ENCODE assay signal across 18 cellular contexts in the genomic region with DNA sequence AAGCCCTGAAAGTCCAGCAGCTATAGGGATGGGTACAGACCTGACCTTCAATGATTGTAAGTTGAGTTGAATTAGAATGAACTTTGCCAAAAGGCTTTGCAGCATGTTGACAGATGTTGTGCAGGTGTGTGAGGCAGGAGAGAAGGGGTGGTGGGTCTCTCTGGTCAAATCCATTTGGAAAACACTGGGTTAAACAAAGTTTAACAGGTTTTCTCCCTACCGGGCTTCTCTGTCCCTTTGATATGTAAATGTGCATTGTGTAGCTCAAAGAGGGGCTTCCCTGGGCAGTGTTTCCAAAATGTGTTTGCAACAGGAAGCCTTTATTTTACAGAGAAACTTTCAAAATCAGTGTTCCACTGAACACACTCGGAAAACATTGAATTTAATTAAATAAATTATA.
DNase-seq lines count a peak whose midpoint lies in the region; ATAC-seq and TF ChIP-seq lines count a peak whose summit lies in the region.
"Had no signal": no experiment of that assay in that cellular context is flagged by ENCODE, and none has a peak within 500 bp of the region (broad histone marks: within the 10 kb centered on the region; RNA-seq: fewer than 3 reads in every experiment).

No MANE protein-coding gene starts in this region.

- H3K27ac Mint-ChIP-seq in H9 (peak overlapping the region in 1 of 3 experiments; percentile 78; a peak in 2 of 7 replicates), WTC11 (peak overlapping the region; percentile 66; the same call in 1 of the 2 replicates), neural progenitor cell (no peak overlapping the region)
- H3K27ac Mint-ChIP-seq: CD14-positive monocyte; CD8-positive, alpha-beta T cell; IgD-negative memory B cell had no signal

- DNase-seq in H9 (peak; percentile 62), WTC11 (ENCODE audit: low spot score) (peak; percentile 24), iPS DF 6.9 (ENCODE audit: low read depth, low spot score) (peak; percentile 13), neural progenitor cell (ENCODE audit: low spot score) (peak; percentile 30), PC-9 (no peak), mammary epithelial cell (no peak), activated T-cell treated with anti-CD3 and anti-CD28 coated beads for 4 hours (no peak)
- DNase-seq: CD8-positive, alpha-beta T cell; COR-L47; DMS153; DMS79 treated with DMSO at 0.1 percent for 48 hours; EL; KG1 had no signal

- ATAC-seq in WTC11 = peak; percentile 95
- ATAC-seq: A549; CD8-positive, alpha-beta T cell had no signal

- no peak overlapping the region for H2AFZ ChIP-seq in H9 (ENCODE audit: low read length)
- H2AFZ ChIP-seq in neural progenitor cell (replicated peaks) = no peak overlapping the region
- no peak overlapping the region for H2AFZ ChIP-seq in PC-9
- no peak overlapping the region for H2AFZ ChIP-seq in mammary epithelial cell (ENCODE audit: low read depth, low read length)

- no peaks in the 10 kb centered on the region for H3K23me2 ChIP-seq in H9 (ENCODE audit: insufficient read length, low read depth, low read length, poor library complexity, severe bottlenecking)

- H3K4me2 ChIP-seq in H9 (ENCODE audit: insufficient read depth, insufficient read length, low read length) (peak overlapping the region; percentile 8), neural progenitor cell (peak overlapping the region; percentile 35), PC-9 (no peak overlapping the region), mammary epithelial cell (ENCODE audit: insufficient read depth, low read depth, low read length) (no peak overlapping the region)
- H3K4me2 ChIP-seq: A549 had no signal

- H4K8ac ChIP-seq in H9 (replicated peaks; ENCODE audit: insufficient read length, low read depth, low read length) = no peak overlapping the region

- no peak overlapping the region for H2AK5ac ChIP-seq in H9 (ENCODE audit: insufficient read length, low read length)

- no peaks in the 10 kb centered on the region for H3K9me3 ChIP-seq in H9 (ENCODE audit: control insufficient read depth, low read depth, low read length)
- no peaks in the 10 kb centered on the region for H3K9me3 ChIP-seq in iPS DF 6.9 (ENCODE audit: control insufficient read depth, insufficient read depth, low read length)
- no peaks in the 10 kb centered on the region for H3K9me3 ChIP-seq in neural progenitor cell (ENCODE audit: low read depth)
- H3K9me3 ChIP-seq in PC-9 (ENCODE audit: insufficient read depth, low read depth) = no peaks in the 10 kb centered on the region
- no peaks in the 10 kb centered on the region for H3K9me3 ChIP-seq in mammary epithelial cell (replicated peaks; ENCODE audit: insufficient read depth, low read length)
- H3K9me3 ChIP-seq: A549, HAP-1 had no signal

- H3K9ac ChIP-seq in H9 (ENCODE audit: extremely low read depth, insufficient read length, low read length) = no peak overlapping the region
- H3K9ac ChIP-seq in neural progenitor cell = no peak overlapping the region
- no peak overlapping the region for H3K9ac ChIP-seq in mammary epithelial cell (ENCODE audit: insufficient read depth, low read length)

- dilution Hi-C loops in mammary epithelial cell (cut with HindIII; ENCODE audit: low sequenced_read_pairs) = no loop called here

- no CpG with 5 or more reads among the region's 2 CpGs for WGBS in H9 (ENCODE audit: extremely low coverage, insufficient read length, low lambda C conversion rate)
- no CpG with 5 or more reads among the region's 2 CpGs for WGBS in iPS DF 6.9 (ENCODE audit: insufficient coverage, insufficient read length)
- 42% methylated on average over 2 of the region's 2 CpGs for WGBS in mammary epithelial cell (ENCODE audit: low coverage, missing lambda C conversion rate)

- H2BK20ac ChIP-seq in H9 (ENCODE audit: low read depth, low read length, poor library complexity, severe bottlenecking) = no peak overlapping the region

- no peaks in the 10 kb centered on the region for H3K36me3 ChIP-seq in iPS DF 6.9 (ENCODE audit: control insufficient read depth, insufficient read depth, low read length)
- H3K36me3 ChIP-seq in neural progenitor cell = no peaks in the 10 kb centered on the region
- no peaks in the 10 kb centered on the region for H3K36me3 ChIP-seq in PC-9 (ENCODE audit: low read depth)
- no peaks in the 10 kb centered on the region for H3K36me3 ChIP-seq in mammary epithelial cell (ENCODE audit: insufficient read depth, low read length)
- H3K36me3 ChIP-seq: HAP-1 had no signal

- H3K18ac ChIP-seq in H9 (ENCODE audit: insufficient read length, low read depth, low read length) = no peak overlapping the region

- H3K56ac ChIP-seq in H9 (ENCODE audit: insufficient read length, low read depth, low read length) = no peak overlapping the region

- no peak overlapping the region for H2BK15ac ChIP-seq in H9 (ENCODE audit: low read depth, low read length)

- H3F3A ChIP-seq in neural progenitor cell (ENCODE audit: low read depth) = no peaks in the 10 kb centered on the region
- H3F3A ChIP-seq in PC-9 (ENCODE audit: insufficient read depth, low read depth) = no peaks in the 10 kb centered on the region

- H4K5ac ChIP-seq in H9 (ENCODE audit: insufficient read length, low read depth, low read length) = no peak overlapping the region

- no peaks in the 10 kb centered on the region; a peak in 1 of 5 replicates for H3K9me3 Mint-ChIP-seq in H9
- no peaks in the 10 kb centered on the region for H3K9me3 Mint-ChIP-seq in WTC11
- no peaks in the 10 kb centered on the region for H3K9me3 Mint-ChIP-seq in neural progenitor cell

- CTCF ChIA-PET in WTC11 (lab: Charles Lee) = interaction anchor here (1.4 kb wide), 1 partner anchor 46 kb away, joined by 3 read pairs; no protein-coding TSS in a partner anchor
- CTCF ChIA-PET in PC-9 (lab: Charles Lee) = no interaction called here
- CTCF ChIA-PET in mammary epithelial cell (lab: Charles Lee; ENCODE audit: low non-redundant PET) = no interaction called here

- H3K23ac ChIP-seq in H9 (ENCODE audit: insufficient read length, low read depth, low read length) = no peak overlapping the region

- no peaks in the 10 kb centered on the region for H3K79me2 ChIP-seq in H9 (ENCODE audit: insufficient read depth, low read length)
- H3K79me2 ChIP-seq in neural progenitor cell (ENCODE audit: low read depth) = no peaks in the 10 kb centered on the region
- no peaks in the 10 kb centered on the region for H3K79me2 ChIP-seq in PC-9 (ENCODE audit: low read depth)
- H3K79me2 ChIP-seq in mammary epithelial cell (ENCODE audit: insufficient read depth, low read length) = no peaks in the 10 kb centered on the region

- H3K4me1 ChIP-seq in H9 (ENCODE audit: insufficient read depth, low read length) = peaks cover 12% of the 10 kb centered on the region; the same call in 1 of the 2 replicates
- 0 out of 2 replicates have a peak, but pooled peaks cover 1% of the 10 kb centered on the region for H3K4me1 ChIP-seq in iPS DF 6.9 (ENCODE audit: control insufficient read depth, insufficient read depth, low read length)
- H3K4me1 ChIP-seq in neural progenitor cell = peaks cover 10% of the 10 kb centered on the region
- no peaks in the 10 kb centered on the region for H3K4me1 ChIP-seq in PC-9 (replicated peaks; ENCODE audit: insufficient read depth)
- no peaks in the 10 kb centered on the region for H3K4me1 ChIP-seq in mammary epithelial cell (ENCODE audit: insufficient read depth, low read length)
- H3K4me1 ChIP-seq: A549, HAP-1 had no signal

- H3K4ac ChIP-seq in H9 (ENCODE audit: low read depth, low read length) = no peak overlapping the region

- peaks cover 48 to 54% of the 10 kb centered on the region in 2 experiments for H3K4me1 Mint-ChIP-seq in H9
- H3K4me1 Mint-ChIP-seq in WTC11 = peaks cover 70% of the 10 kb centered on the region
- peaks cover 13% of the 10 kb centered on the region for H3K4me1 Mint-ChIP-seq in neural progenitor cell
- H3K4me1 Mint-ChIP-seq: CD14-positive monocyte, IgD-negative memory B cell had no signal

- no peak overlapping the region for H3K14ac ChIP-seq in H9 (ENCODE audit: insufficient read depth, low read length)

- H3K4me3 ChIP-seq in iPS DF 6.9 (ENCODE audit: low read length) (no peak overlapping the region), neural progenitor cell (no peak overlapping the region), PC-9 (no peak overlapping the region), mammary epithelial cell (replicated peaks in 1 of 3; ENCODE audit: insufficient read depth in 1 of 3, low read depth in 2 of 3, low read length in 3 of 3) (no peak overlapping the region)
- H3K4me3 ChIP-seq: A549, HAP-1 had no signal

- H3K36me3 Mint-ChIP-seq in H9 (ENCODE audit: insufficient read depth in 1 of 3, low read depth in 3 of 3) (no peaks in the 10 kb centered on the region), WTC11 (no peaks in the 10 kb centered on the region), neural progenitor cell (no peaks in the 10 kb centered on the region)
- H3K36me3 Mint-ChIP-seq: CD14-positive monocyte; CD8-positive, alpha-beta T cell; IgD-negative memory B cell had no signal

- no peaks in the 10 kb centered on the region for H3K9me2 ChIP-seq in PC-9 (ENCODE audit: insufficient read depth)

- no peak overlapping the region for H2BK5ac ChIP-seq in H9 (ENCODE audit: insufficient read length, low read length)

- H3T11ph ChIP-seq in H9 (ENCODE audit: low read length) = no peak overlapping the region

- no peaks in the 10 kb centered on the region for H4K20me1 ChIP-seq in H9 (ENCODE audit: control insufficient read depth, insufficient read depth, insufficient read length)
- H4K20me1 ChIP-seq in neural progenitor cell (ENCODE audit: low read depth) = no peaks in the 10 kb centered on the region
- no peaks in the 10 kb centered on the region for H4K20me1 ChIP-seq in PC-9 (ENCODE audit: insufficient read depth)
- H4K20me1 ChIP-seq in mammary epithelial cell (ENCODE audit: insufficient read depth, low read length) = no peaks in the 10 kb centered on the region

- no TSS peak for BruUV-seq in PC-9 (replicated peaks; lab: Mats Ljungman, UMichigan)
- BruUV-seq in mammary epithelial cell (replicated peaks; lab: Mats Ljungman, UMichigan) = no TSS peak

- H3K79me1 ChIP-seq in H9 (ENCODE audit: insufficient read depth, low read depth, low read length, poor library complexity, severe bottlenecking) = no peaks in the 10 kb centered on the region

- H3K27me3 Mint-ChIP-seq in H9 (ENCODE audit: low read depth) = peaks cover 17% of the 10 kb centered on the region
- peaks cover 31% of the 10 kb centered on the region for H3K27me3 Mint-ChIP-seq in WTC11 (ENCODE audit: low read depth)
- peaks cover 5% of the 10 kb centered on the region for H3K27me3 Mint-ChIP-seq in neural progenitor cell (ENCODE audit: insufficient read depth, low read depth)
- H3K27me3 Mint-ChIP-seq: IgD-negative memory B cell had no signal

- H3K4me3 Mint-ChIP-seq in H9 (peak overlapping the region in 1 of 2 experiments; percentile 11; a peak in 1 of 5 replicates), WTC11 (peak overlapping the region; percentile 48), neural progenitor cell (no peak overlapping the region)
- H3K4me3 Mint-ChIP-seq: CD14-positive monocyte; CD8-positive, alpha-beta T cell; IgD-negative memory B cell had no signal

- H3K27ac ChIP-seq in H9 (ENCODE audit: insufficient read length, low read depth, low read length) = no peak overlapping the region
- no peak overlapping the region for H3K27ac ChIP-seq in iPS DF 6.9 (ENCODE audit: low read length)
- no peak overlapping the region for H3K27ac ChIP-seq in neural progenitor cell
- H3K27ac ChIP-seq in PC-9 = no peak overlapping the region
- H3K27ac ChIP-seq in mammary epithelial cell (ENCODE audit: insufficient read depth, low read depth, low read length) = no peak overlapping the region
- H3K27ac ChIP-seq: A549, HL-60 had no signal

- in situ Hi-C loops in mammary epithelial cell (cut with MboI; ENCODE audit: low sequenced_read_pairs in 2 of 2) = no loop called here

- TF ChIP-seq CTCF in H9 (conservative IDR thresholded peaks at IDR 0.05) (no peak), WTC11 (IDR thresholded peaks at IDR 0.05) (no peak), neural progenitor cell (IDR thresholded peaks at IDR 0.05) (no peak), PC-9 (conservative IDR thresholded peaks at IDR 0.05) (no peak), mammary epithelial cell (conservative IDR thresholded peaks at IDR 0.05 in 1 of 2, IDR thresholded peaks at IDR 0.05 in 1 of 2; ENCODE audit: extremely low read depth in 1 of 2, insufficient read depth in 1 of 2, low read depth in 1 of 2, low read length in 2 of 2) (no peak)

- H2BK120ac ChIP-seq in H9 (ENCODE audit: low read depth, low read length, poor library complexity, severe bottlenecking) = no peak overlapping the region

- intact Hi-C loops in PC-9 (cut with micrococcal nuclease; ENCODE audit: unreplicated experiment) = no loop called here
- intact Hi-C loops in mammary epithelial cell (cut with micrococcal nuclease) = no loop called here

- no peak overlapping the region for H2BK12ac ChIP-seq in H9 (ENCODE audit: insufficient read length, low read depth, low read length)

- POLR2A ChIA-PET in WTC11 (lab: Charles Lee) (no interaction called here), PC-9 (lab: Charles Lee; ENCODE audit: unreplicated experiment) (no interaction called here)

- H4K91ac ChIP-seq in H9 (ENCODE audit: insufficient read length, low read depth, low read length) = no peak overlapping the region

- H3K27me3 ChIP-seq in H9 (ENCODE audit: insufficient read depth, low read length) (no peaks in the 10 kb centered on the region), iPS DF 6.9 (ENCODE audit: control insufficient read depth, insufficient read depth, low read length) (no peaks in the 10 kb centered on the region), neural progenitor cell (no peaks in the 10 kb centered on the region), PC-9 (ENCODE audit: insufficient read depth, low read depth) (no peaks in the 10 kb centered on the region), mammary epithelial cell (ENCODE audit: insufficient read depth, low read length) (no peaks in the 10 kb centered on the region)

Comparison
In these comparisons a context has a peak if more than half of its experiments do, and no peak if none do; other contexts are left out.
1. DNase-seq: peak in H9 (single experiment), WTC11 (single experiment), iPS DF 6.9 (single experiment) and neural progenitor cell (single experiment); none in PC-9 (0 of 2), mammary epithelial cell (single experiment) and activated T-cell treated with anti-CD3 and anti-CD28 coated beads for 4 hours (single experiment).
2. H3K4me2 ChIP-seq: peak in H9 (single experiment) and neural progenitor cell (single experiment); none in PC-9 (single experiment) and mammary epithelial cell (single experiment).